1 cellular context compared by ENCODE assay signal in the genomic region with DNA sequence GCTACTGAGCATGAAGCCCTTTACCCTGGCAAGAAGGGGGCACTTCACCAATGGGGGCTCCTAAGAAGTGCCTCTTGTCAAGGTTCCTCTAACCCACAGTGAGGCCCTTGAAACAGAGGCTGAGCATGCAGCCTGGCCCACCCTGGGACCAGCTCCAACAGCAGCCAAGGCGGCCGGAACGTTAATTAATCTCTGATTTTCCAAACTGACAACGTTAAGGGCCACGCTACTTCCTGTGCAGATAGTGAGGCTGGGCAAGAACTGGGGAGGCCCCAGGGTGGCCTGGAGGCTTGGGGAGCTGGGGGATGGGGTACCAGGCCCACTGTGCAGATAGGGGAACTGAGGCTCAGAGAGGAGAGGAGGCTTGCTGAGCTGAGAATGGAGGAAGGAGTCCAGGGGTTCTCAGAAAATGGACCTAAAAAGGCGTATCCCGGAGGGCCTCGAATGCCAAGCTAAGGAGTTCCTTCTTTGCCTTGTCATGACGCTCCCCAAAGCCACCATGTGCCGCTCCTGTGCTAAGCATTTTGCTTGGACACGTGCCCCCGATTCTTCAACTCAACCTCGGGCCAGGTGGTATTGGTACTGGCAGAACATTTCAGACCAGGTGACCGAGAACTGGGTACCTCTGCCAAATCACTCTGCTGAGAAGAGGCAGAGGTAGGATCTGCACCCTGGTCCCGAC.
TF ChIP-seq lines count a peak whose summit lies in the region.

No MANE protein-coding gene starts in this region.

TF ChIP-seq in H1, 55 proteins besides CTCF, POLR2A, EP300 and RAD21:
- TF ChIP-seq EZH2 (IDR thresholded peaks at IDR 0.05; ENCODE audit: low read depth, low read length, severe bottlenecking), result no peak
- TF ChIP-seq CHD1 (IDR thresholded peaks at IDR 0.05; ENCODE audit: low read depth, low read length), result no peak
- no peak for TF ChIP-seq SIX5 (IDR thresholded peaks at IDR 0.05; ENCODE audit: low read depth, low read length)
- TF ChIP-seq RXRA (IDR thresholded peaks at IDR 0.05; ENCODE audit: insufficient read depth, low read depth, low read length), result no peak
- no peak for TF ChIP-seq HDAC2 (IDR thresholded peaks at IDR 0.05; ENCODE audit: borderline replicate concordance in 1 of 2, low read depth in 2 of 2, low read length in 2 of 2)
- no peak for TF ChIP-seq SIRT6 (IDR thresholded peaks at IDR 0.05; ENCODE audit: low read length)
- no peak for TF ChIP-seq SP4 (IDR thresholded peaks at IDR 0.05; ENCODE audit: low read length)
- TF ChIP-seq SAP30 (IDR thresholded peaks at IDR 0.05; ENCODE audit: insufficient read depth, insufficient replicate concordance, low read length), result no peak
- TF ChIP-seq CEBPB (IDR thresholded peaks at IDR 0.05; ENCODE audit: low read depth, low read length), result no peak
- TF ChIP-seq CBX5 (IDR thresholded peaks at IDR 0.05; ENCODE audit: low read depth, low read length), result no peak
- TF ChIP-seq MAFK (IDR thresholded peaks at IDR 0.05; ENCODE audit: low read depth, low read length), result no peak
- TF ChIP-seq TEAD4 (IDR thresholded peaks at IDR 0.05; ENCODE audit: low read depth, low read length), result no peak
- no peak for TF ChIP-seq RNF2 (IDR thresholded peaks at IDR 0.05; ENCODE audit: borderline replicate concordance, low read depth, low read length, missing control alignments, poor library complexity, severe bottlenecking)
- TF ChIP-seq BRCA1 (IDR thresholded peaks at IDR 0.05; ENCODE audit: low read depth, low read length), result no peak
- no peak for TF ChIP-seq CREB1 (IDR thresholded peaks at IDR 0.05)
- no peak for TF ChIP-seq TAF7 (optimal IDR thresholded peaks at IDR 0.05; ENCODE audit: borderline replicate concordance, low read depth, low read length)
- TF ChIP-seq, protein P1, sequence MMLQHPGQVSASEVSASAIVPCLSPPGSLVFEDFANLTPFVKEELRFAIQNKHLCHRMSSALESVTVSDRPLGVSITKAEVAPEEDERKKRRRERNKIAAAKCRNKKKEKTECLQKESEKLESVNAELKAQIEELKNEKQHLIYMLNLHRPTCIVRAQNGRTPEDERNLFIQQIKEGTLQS (IDR thresholded peaks at IDR 0.05; ENCODE audit: insufficient read depth, low read depth, low read length), result no peak
- TF ChIP-seq GTF2F1 (IDR thresholded peaks at IDR 0.05; ENCODE audit: borderline replicate concordance, low read depth, low read length), result no peak
- TF ChIP-seq JUND (IDR thresholded peaks at IDR 0.05; ENCODE audit: low read length), result no peak
